ENCODE assay signal across 2 cellular contexts in the genomic region with DNA sequence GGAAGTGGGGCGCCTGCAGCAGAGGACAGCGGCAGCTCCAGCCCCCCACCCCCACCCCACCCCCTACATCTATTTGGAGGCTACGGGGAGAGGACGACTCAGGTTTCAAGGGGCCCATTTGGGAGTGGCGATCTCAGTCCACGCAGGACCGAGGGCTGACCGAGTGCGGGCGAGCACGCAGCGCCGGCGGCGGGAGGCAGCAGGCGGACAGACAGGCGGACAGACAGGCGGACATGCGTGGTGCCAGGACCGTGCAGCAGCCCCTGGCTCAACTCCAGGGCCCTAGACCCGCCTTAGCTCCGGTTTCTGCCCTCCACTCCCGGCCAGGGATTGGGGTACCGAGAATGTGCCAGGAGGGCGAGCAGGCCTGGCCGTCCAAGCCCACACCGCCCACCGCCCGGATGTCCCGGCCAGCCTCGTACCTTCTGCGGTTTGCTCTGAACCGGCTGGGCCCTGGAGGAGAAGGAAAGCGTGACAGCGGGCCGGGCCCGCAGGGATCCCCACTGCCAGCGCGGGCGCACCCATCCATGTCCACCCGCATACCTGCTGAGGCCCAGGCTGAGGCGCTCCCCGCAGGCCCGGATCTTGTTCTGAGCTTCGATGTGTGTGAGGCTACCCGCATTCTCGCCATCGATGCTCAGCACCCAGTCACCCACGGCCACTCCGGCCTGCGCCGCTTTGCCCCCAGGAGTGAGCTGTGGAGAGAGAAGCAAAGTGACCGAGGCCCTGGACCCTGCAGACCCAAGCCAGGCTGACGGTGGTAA.
TF ChIP-seq lines count a peak whose summit lies in the region.

No MANE protein-coding gene starts in this region.

TF ChIP-seq in IMR-90, 13 proteins besides CTCF, POLR2A, EP300 and RAD21:
- TF ChIP-seq, protein P1, sequence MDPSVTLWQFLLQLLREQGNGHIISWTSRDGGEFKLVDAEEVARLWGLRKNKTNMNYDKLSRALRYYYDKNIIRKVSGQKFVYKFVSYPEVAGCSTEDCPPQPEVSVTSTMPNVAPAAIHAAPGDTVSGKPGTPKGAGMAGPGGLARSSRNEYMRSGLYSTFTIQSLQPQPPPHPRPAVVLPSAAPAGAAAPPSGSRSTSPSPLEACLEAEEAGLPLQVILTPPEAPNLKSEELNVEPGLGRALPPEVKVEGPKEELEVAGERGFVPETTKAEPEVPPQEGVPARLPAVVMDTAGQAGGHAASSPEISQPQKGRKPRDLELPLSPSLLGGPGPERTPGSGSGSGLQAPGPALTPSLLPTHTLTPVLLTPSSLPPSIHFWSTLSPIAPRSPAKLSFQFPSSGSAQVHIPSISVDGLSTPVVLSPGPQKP (IDR thresholded peaks at IDR 0.05; ENCODE audit: borderline replicate concordance, low read depth, low read length): no peak
- no peak for TF ChIP-seq SMC3 (IDR thresholded peaks at IDR 0.05; ENCODE audit: low read depth, low read length)
- no peak for TF ChIP-seq BHLHE40 (IDR thresholded peaks at IDR 0.05; ENCODE audit: low read depth, low read length)
- no peak for TF ChIP-seq MAZ (IDR thresholded peaks at IDR 0.05; ENCODE audit: borderline replicate concordance, low read depth, low read length)
- no peak for TF ChIP-seq FOS (IDR thresholded peaks at IDR 0.05; ENCODE audit: low read depth, low read length)
- no peak for TF ChIP-seq CEBPB (IDR thresholded peaks at IDR 0.05; ENCODE audit: low read depth, low read length)
- no peak for TF ChIP-seq MAFK (IDR thresholded peaks at IDR 0.05; ENCODE audit: low read depth, low read length)
- TF ChIP-seq RFX5 (IDR thresholded peaks at IDR 0.05; ENCODE audit: low read depth, low read length): no peak
- no peak for TF ChIP-seq RCOR1 (IDR thresholded peaks at IDR 0.05; ENCODE audit: insufficient replicate concordance, low read length)
TF ChIP-seq in IMR-90: peak in this region for 0.

TF ChIP-seq in endothelial cell of umbilical vein, 7 proteins besides CTCF, POLR2A, EP300 and RAD21:
- TF ChIP-seq GATA2 (IDR thresholded peaks at IDR 0.05; ENCODE audit: insufficient read depth, insufficient read length, low read depth, low read length): no peak
